20 cellular contexts compared by ENCODE assay signal in the genomic region with DNA sequence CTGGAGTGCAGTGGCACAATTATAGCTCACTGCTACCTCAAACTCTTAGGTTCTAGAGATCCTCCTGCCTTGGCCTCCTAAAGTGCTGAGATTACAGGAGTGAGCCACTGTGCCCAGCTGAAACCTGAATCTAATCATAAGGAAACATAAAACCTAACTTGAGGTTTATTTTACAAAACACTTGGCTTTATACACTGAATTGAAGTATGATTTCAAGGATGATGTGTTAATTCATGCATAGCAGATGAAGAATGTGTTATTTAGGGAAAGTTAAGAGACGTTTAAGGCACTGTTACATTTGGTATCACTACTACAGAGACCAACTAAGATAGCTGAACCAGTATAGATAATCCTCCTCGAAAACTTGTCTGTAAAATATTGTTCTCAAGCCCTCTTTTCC.
"Had no signal": no experiment of that assay in that cellular context is flagged by ENCODE, and none has a peak within 500 bp of the region (broad histone marks: within the 10 kb centered on the region; RNA-seq: fewer than 3 reads in every experiment).

No MANE protein-coding gene starts in this region.

- H3K36me3 ChIP-seq: breast epithelium had no signal

- H3K4me3 ChIP-seq: breast epithelium, lung, spleen, testis had no signal

- H3K27ac Mint-ChIP-seq: activated naive CD8-positive, alpha-beta T cell; immature natural killer cell; T-cell had no signal

- H3K27me3 Mint-ChIP-seq: activated naive CD8-positive, alpha-beta T cell; natural killer cell treated with Interleukin-12 subunit alpha and Interleukin-12 subunit beta and Interleukin-15 and Interleukin-18, amount 100 ng/mL, for 72 hours; T-cell had no signal

- ATAC-seq: left colon; natural killer cell treated with Interleukin-12 subunit alpha and Interleukin-12 subunit beta and Interleukin-15 and Interleukin-18, amount 100 ng/mL, for 72 hours; sciatic nerve; T-cell had no signal

- H3K27ac ChIP-seq: breast epithelium, spleen, testis, VCaP had no signal

- H3K9me3 ChIP-seq: breast epithelium, testis had no signal

- H3K27me3 ChIP-seq: breast epithelium, spleen, testis had no signal

- H3K4me1 ChIP-seq: breast epithelium had no signal

- DNase-seq: activated CD4-positive, alpha-beta T cell treated with anti-CD3 and anti-CD28 coated beads for 4 hours; activated effector memory CD4-positive, alpha-beta T cell treated with Interleukin-2 at 50 U/mL for 16 hours; aorta; dermis blood vessel endothelial cell; erythroblast; immature natural killer cell; left colon; occipital lobe; spleen; stimulated activated CD4-positive, alpha-beta T cell treated with anti-CD3 and anti-CD28 coated beads, Interleukin-1b, Interleukin-23, amount 100 ng/mL, for 48 hours; stimulated activated naive CD4-positive, alpha-beta T cell treated with Interleukin-2 at 50 U/mL for 16 hours; T-cell; T1000; testis had no signal
